In the genomic region with DNA sequence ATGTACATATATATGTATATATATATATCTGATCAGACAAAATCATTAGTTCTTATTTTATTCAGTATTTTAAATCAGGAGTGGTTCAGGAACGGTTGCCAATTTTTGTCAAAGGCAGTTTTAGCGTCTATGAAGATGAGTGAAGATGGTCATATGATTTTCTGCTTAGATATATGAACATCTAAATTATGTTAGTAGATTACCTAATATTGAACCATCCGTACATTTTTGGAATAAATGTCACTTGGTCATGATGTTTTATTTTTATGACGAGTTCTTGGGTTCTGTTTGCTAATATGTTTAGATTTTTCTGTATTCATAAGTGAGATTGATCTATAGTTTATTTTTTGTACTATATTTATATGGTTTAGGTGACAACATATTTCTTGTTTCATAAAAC, we compare ENCODE assay signal across 38 cellular contexts. TPM values are rescaled to one million over a fixed set of nuclear protein-coding genes. Genes with fewer than 3 reads are reported as not detected.
"Had no signal": no experiment of that assay in that cellular context is flagged by ENCODE, and none has a peak within 500 bp of the region (broad histone marks: within the 10 kb centered on the region; RNA-seq: fewer than 3 reads in every experiment).

No MANE protein-coding gene starts in this region.

- DNase-seq: activated CD4-positive, alpha-beta memory T cell treated with anti-CD3 and anti-CD28 coated beads, Interleukin-2, amount 10 ng/mL, durations not matched to agents 7 days and 5 days; activated CD4-positive, alpha-beta T cell treated with anti-CD3 and anti-CD28 coated beads for 1 hour; activated CD4-positive, alpha-beta T cell treated with anti-CD3 and anti-CD28 coated beads for 36 hours; activated CD4-positive, alpha-beta T cell treated with anti-CD3 and anti-CD28 coated beads for 48 hours; activated CD4-positive, alpha-beta T cell treated with anti-CD3 and anti-CD28 coated beads, Interleukin-2, amount 10 ng/mL, durations not matched to agents 7 days and 5 days; activated CD4-positive, alpha-beta T cell treated with anti-CD3 and anti-CD28 coated beads, Interleukin-2, amount 50 U/mL, for 48 hours; activated CD4-positive, CD25-positive, alpha-beta regulatory T cell; activated CD8-positive, alpha-beta memory T cell treated with anti-CD3 and anti-CD28 coated beads for 24 hours; activated CD8-positive, alpha-beta memory T cell treated with anti-CD3 and anti-CD28 coated beads, Interleukin-2, amount 10 ng/mL, durations not matched to agents 7 days and 5 days; activated CD8-positive, alpha-beta memory T cell treated with anti-CD3 and anti-CD28 coated beads, Interleukin-2, amount 50 U/mL, for 48 hours; activated CD8-positive, alpha-beta T cell treated with anti-CD3 and anti-CD28 coated beads, Interleukin-2, amount 10 ng/mL, durations not matched to agents 7 days and 5 days; activated effector memory CD4-positive, alpha-beta T cell treated with Interleukin-2 at 50 U/mL for 16 hours; activated gamma-delta T cell; activated naive CD4-positive, alpha-beta T cell treated with anti-CD3 and anti-CD28 coated beads for 36 hours; activated naive CD4-positive, alpha-beta T cell treated with anti-CD3 and anti-CD28 coated beads, Interleukin-2, amount 50 U/mL, for 16 hours; activated naive CD8-positive, alpha-beta T cell treated with anti-CD3 and anti-CD28 coated beads for 36 hours; activated T-cell treated with anti-CD3 and anti-CD28 coated beads, Interleukin-2, amount 50 U/mL, for 24 hours; activated T-cell treated with anti-CD3 and anti-CD28 coated beads, Interleukin-2, amount 50 U/mL, for 48 hours; adrenal gland; amniotic stem cell; aorta; body of pancreas; brain microvascular endothelial cell; central memory CD4-positive, alpha-beta T cell; T-helper 1 cell; T-helper 2 cell; T-helper 9 cell had no signal

- H3K36me3 Mint-ChIP-seq: activated naive CD4-positive, alpha-beta T cell treated with anti-CD3 and anti-CD28 coated beads, Interleukin-2, amount 50 U/mL, for 72 hours; activated naive CD8-positive, alpha-beta T cell treated with anti-CD3 and anti-CD28 coated beads for 36 hours had no signal

- H3K9me3 ChIP-seq: adrenal gland, body of pancreas, breast epithelium had no signal

- H3K27me3 Mint-ChIP-seq: activated CD4-positive, alpha-beta memory T cell treated with anti-CD3 and anti-CD28 coated beads, Interleukin-2, amount 10 ng/mL, durations not matched to agents 7 days and 5 days; activated CD4-positive, alpha-beta T cell treated with anti-CD3 and anti-CD28 coated beads for 36 hours; activated CD4-positive, alpha-beta T cell treated with anti-CD3 and anti-CD28 coated beads, Interleukin-2, amount 10 ng/mL, durations not matched to agents 7 days and 5 days; activated CD8-positive, alpha-beta memory T cell treated with anti-CD3 and anti-CD28 coated beads, Interleukin-2, amount 10 ng/mL, durations not matched to agents 7 days and 5 days; activated naive CD8-positive, alpha-beta T cell treated with anti-CD3 and anti-CD28 coated beads for 36 hours; activated T-cell treated with anti-CD3 and anti-CD28 coated beads, Interleukin-2, amount 50 U/mL, for 24 hours had no signal

- H3K4me3 ChIP-seq: adrenal gland, body of pancreas, breast epithelium had no signal

- H3K27ac Mint-ChIP-seq: activated CD4-positive, alpha-beta memory T cell treated with anti-CD3 and anti-CD28 coated beads, Interleukin-2, amount 10 ng/mL, durations not matched to agents 7 days and 5 days; activated CD4-positive, alpha-beta T cell treated with anti-CD3 and anti-CD28 coated beads for 36 hours; activated CD4-positive, alpha-beta T cell treated with anti-CD3 and anti-CD28 coated beads, Interleukin-2, amount 10 ng/mL, durations not matched to agents 7 days and 5 days; activated CD8-positive, alpha-beta memory T cell treated with anti-CD3 and anti-CD28 coated beads, Interleukin-2, amount 10 ng/mL, durations not matched to agents 7 days and 5 days; activated CD8-positive, alpha-beta T cell treated with anti-CD3 and anti-CD28 coated beads, Interleukin-2, amount 10 ng/mL, durations not matched to agents 7 days and 5 days; activated naive CD4-positive, alpha-beta T cell treated with anti-CD3 and anti-CD28 coated beads for 36 hours; activated naive CD4-positive, alpha-beta T cell treated with anti-CD3 and anti-CD28 coated beads, Interleukin-2, amount 50 U/mL, for 72 hours; activated naive CD8-positive, alpha-beta T cell treated with anti-CD3 and anti-CD28 coated beads for 36 hours; activated T-cell treated with anti-CD3 and anti-CD28 coated beads, Interleukin-2, amount 50 U/mL, for 24 hours; activated T-helper 2 cell treated with anti-CD3 and anti-CD28 coated beads, Interferon-gamma antibody, Interleukin-2, Interleukin-4, amounts not matched to agents 10 μg/mL and 5 μg/mL and 100 μg/mL, durations not matched to agents 14 hours and 24 hours and 36 hours; T-helper 1 cell treated with Interleukin-12 subunit alpha and Interleukin-12 subunit beta and Interleukin-4 antibody, amounts not matched to agents 30 μg/mL and 1 μg/mL, for 36 hours; T-helper 2 cell treated with Interferon-gamma antibody and Interleukin-4, amounts not matched to agents 5 μg/mL and 100 μg/mL, for 36 hours had no signal

- ATAC-seq: activated CD4-positive, alpha-beta T cell treated with anti-CD3 and anti-CD28 coated beads for 36 hours; activated CD4-positive, CD25-positive, alpha-beta regulatory T cell treated with anti-CD3 and anti-CD28 coated beads, Interleukin-2, amount 50 U/mL, for 24 hours; activated CD8-positive, alpha-beta memory T cell treated with anti-CD3 and anti-CD28 coated beads, Interleukin-2, amount 10 ng/mL, durations not matched to agents 7 days and 5 days; activated CD8-positive, alpha-beta T cell treated with anti-CD3 and anti-CD28 coated beads, Interleukin-2, amount 10 ng/mL, durations not matched to agents 7 days and 5 days; activated naive CD4-positive, alpha-beta T cell treated with anti-CD3 and anti-CD28 coated beads, Interleukin-2, amount 50 U/mL, for 72 hours; body of pancreas had no signal

- H3K9me3 Mint-ChIP-seq: activated CD4-positive, alpha-beta memory T cell treated with anti-CD3 and anti-CD28 coated beads, Interleukin-2, amount 10 ng/mL, durations not matched to agents 7 days and 5 days; activated CD4-positive, alpha-beta T cell treated with anti-CD3 and anti-CD28 coated beads, Interleukin-2, amount 10 ng/mL, durations not matched to agents 7 days and 5 days; activated naive CD4-positive, alpha-beta T cell treated with anti-CD3 and anti-CD28 coated beads for 36 hours; activated naive CD4-positive, alpha-beta T cell treated with anti-CD3 and anti-CD28 coated beads, Interleukin-2, amount 50 U/mL, for 72 hours; activated naive CD8-positive, alpha-beta T cell treated with anti-CD3 and anti-CD28 coated beads for 36 hours; activated T-cell treated with anti-CD3 and anti-CD28 coated beads, Interleukin-2, amount 50 U/mL, for 24 hours; activated T-helper 2 cell treated with anti-CD3 and anti-CD28 coated beads, Interferon-gamma antibody, Interleukin-2, Interleukin-4, amounts not matched to agents 10 μg/mL and 5 μg/mL and 100 μg/mL, durations not matched to agents 14 hours and 24 hours and 36 hours; T-helper 1 cell treated with Interleukin-12 subunit alpha and Interleukin-12 subunit beta and Interleukin-4 antibody, amounts not matched to agents 30 μg/mL and 1 μg/mL, for 36 hours; T-helper 2 cell treated with Interferon-gamma antibody and Interleukin-4, amounts not matched to agents 5 μg/mL and 100 μg/mL, for 36 hours had no signal

- H3K4me1 ChIP-seq: breast epithelium had no signal

- H3K27ac ChIP-seq: adrenal gland, body of pancreas, brain microvascular endothelial cell, breast epithelium, VCaP had no signal

- FAIRE-seq: astrocyte, TTC549 had no signal

- H3K27me3 ChIP-seq: adrenal gland, body of pancreas, brain microvascular endothelial cell, breast epithelium had no signal

- H3K4me3 Mint-ChIP-seq: activated CD4-positive, alpha-beta memory T cell treated with anti-CD3 and anti-CD28 coated beads, Interleukin-2, amount 10 ng/mL, durations not matched to agents 7 days and 5 days; activated CD4-positive, alpha-beta T cell treated with anti-CD3 and anti-CD28 coated beads for 36 hours; activated CD4-positive, alpha-beta T cell treated with anti-CD3 and anti-CD28 coated beads, Interleukin-2, amount 10 ng/mL, durations not matched to agents 7 days and 5 days; activated CD8-positive, alpha-beta memory T cell treated with anti-CD3 and anti-CD28 coated beads, Interleukin-2, amount 10 ng/mL, durations not matched to agents 7 days and 5 days; activated CD8-positive, alpha-beta T cell treated with anti-CD3 and anti-CD28 coated beads, Interleukin-2, amount 10 ng/mL, durations not matched to agents 7 days and 5 days; activated naive CD4-positive, alpha-beta T cell treated with anti-CD3 and anti-CD28 coated beads for 36 hours; activated naive CD8-positive, alpha-beta T cell treated with anti-CD3 and anti-CD28 coated beads for 36 hours; activated T-cell treated with anti-CD3 and anti-CD28 coated beads, Interleukin-2, amount 50 U/mL, for 24 hours; T-helper 1 cell treated with Interleukin-12 subunit alpha and Interleukin-12 subunit beta and Interleukin-4 antibody, amounts not matched to agents 30 μg/mL and 1 μg/mL, for 36 hours; T-helper 2 cell treated with Interferon-gamma antibody and Interleukin-4, amounts not matched to agents 5 μg/mL and 100 μg/mL, for 36 hours had no signal

- H3K36me3 ChIP-seq: adrenal gland, brain microvascular endothelial cell, breast epithelium had no signal

RNA-seq across cellular contexts. Expression of a gene that starts 3.3 kb away (rescaled TPM):
- total RNA-seq: activated CD4-positive, alpha-beta T cell treated with anti-CD3 and anti-CD28 coated beads for 36 hours; activated CD4-positive, alpha-beta T cell treated with anti-CD3 and anti-CD28 coated beads, Interleukin-2, amount 10 ng/mL, durations not matched to agents 7 days and 5 days; activated CD8-positive, alpha-beta T cell treated with anti-CD3 and anti-CD28 coated beads, Interleukin-2, amount 10 ng/mL, durations not matched to agents 7 days and 5 days; activated naive CD4-positive, alpha-beta T cell treated with anti-CD3 and anti-CD28 coated beads for 36 hours; activated naive CD4-positive, alpha-beta T cell treated with anti-CD3 and anti-CD28 coated beads, Interleukin-2, amount 50 U/mL, for 72 hours; activated naive CD8-positive, alpha-beta T cell treated with anti-CD3 and anti-CD28 coated beads for 36 hours; activated T-helper 2 cell treated with anti-CD3 and anti-CD28 coated beads, Interferon-gamma antibody, Interleukin-2, Interleukin-4, amounts not matched to agents 10 μg/mL and 5 μg/mL and 100 μg/mL, durations not matched to agents 14 hours and 24 hours and 36 hours; adrenal gland; aorta; astrocyte; body of pancreas; breast epithelium; cardiac septum; cerebellum had no signal
- polyA plus RNA-seq: adrenal gland, aorta had no signal
